ENCODE assay signal across 19 cellular contexts in the genomic region with DNA sequence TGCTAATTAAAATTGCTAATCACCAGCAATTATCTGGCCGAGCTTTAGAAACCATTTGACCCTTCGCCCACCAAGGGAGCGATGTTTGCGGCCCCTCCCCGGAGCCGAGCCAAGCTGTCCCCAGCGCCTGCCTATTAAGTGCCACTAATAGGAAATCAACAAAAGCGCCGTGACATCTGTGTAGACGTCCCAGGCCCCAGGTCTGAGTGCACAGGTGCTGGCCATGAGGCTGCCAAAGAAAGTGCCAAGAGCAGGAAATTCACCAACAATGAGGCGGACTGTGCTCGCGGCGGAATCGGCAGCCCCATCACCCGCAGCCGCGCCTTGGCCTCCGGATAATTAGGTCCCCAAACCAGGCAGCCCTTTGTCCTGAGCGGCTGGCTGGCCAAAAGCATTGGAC. TPM values are rescaled to one million over a fixed set of nuclear protein-coding genes. Genes with fewer than 3 reads are reported as not detected.
A peak's percentile ranks its signal among the peaks of the same experiment; 100 is the strongest.
DNase-seq lines count a peak whose midpoint lies in the region; TF ChIP-seq lines count a peak whose summit lies in the region.
"Had no signal": no experiment of that assay in that cellular context is flagged by ENCODE, and none has a peak within 500 bp of the region (broad histone marks: within the 10 kb centered on the region; RNA-seq: fewer than 3 reads in every experiment).

No MANE protein-coding gene starts in this region.

- no peak overlapping the region for H3K18ac ChIP-seq in neuronal stem cell (ENCODE audit: low read length)

- no TSS peak for BruUV-seq in OCI-LY7 (replicated peaks; lab: Mats Ljungman, UMichigan)

- WGBS in neuronal stem cell (ENCODE audit: extremely low coverage in 2 of 2, insufficient read length in 2 of 2, insufficient replicate concordance in 1 of 2), 2 donors: no CpG with 5 or more reads among the region's 20 CpGs

- H3K14ac ChIP-seq in neuronal stem cell (ENCODE audit: low read length): no peak overlapping the region

- H3K4me3 ChIP-seq in H7 (ENCODE audit: insufficient read depth, low read depth, low read length): no peak overlapping the region
- H3K4me3 ChIP-seq in neuronal stem cell (ENCODE audit: low read length in 2 of 2): no peak overlapping the region
- no peak overlapping the region for H3K4me3 ChIP-seq in OCI-LY7 (ENCODE audit: low read depth, low read length, poor library complexity, severe bottlenecking)
- H3K4me3 ChIP-seq: HAP-1, K562 had no signal

- H3K23ac ChIP-seq in neuronal stem cell (ENCODE audit: low read depth, low read length, poor library complexity): no peak overlapping the region

- peaks cover 0 to 15% of the 10 kb centered on the region in 2 donors for H3K4me1 ChIP-seq in neuronal stem cell (ENCODE audit: control insufficient read depth in 2 of 2, insufficient read depth in 1 of 2, low read depth in 1 of 2, low read length in 2 of 2)
- no peaks in the 10 kb centered on the region for H3K4me1 ChIP-seq in OCI-LY7 (ENCODE audit: insufficient read depth, low read length, poor library complexity, severe bottlenecking)
- H3K4me1 ChIP-seq: HAP-1 had no signal

- POLR2A ChIA-PET in OCI-LY7 (lab: Charles Lee): interaction anchor here (0.7 kb wide), 1 partner anchor 92 kb away, joined by 3 read pairs; no protein-coding TSS in a partner anchor

- DNase-seq in H7 (peak; percentile 66), NCI-H748 (lab: John Stamatoyannopoulos, UW; ENCODE audit: unreplicated experiment) (peak; percentile 84), glutamatergic neuron (peak; percentile 42), neuronal stem cell (ENCODE audit: low spot score) (peak; percentile 77), AG20443 (ENCODE audit: low spot score) (no peak), DMS 273 (lab: John Stamatoyannopoulos, UW; ENCODE audit: unreplicated experiment) (no peak), OCI-LY7 (ENCODE audit: low spot score) (no peak)
- DNase-seq: C1 segment of cervical spinal cord; CD8-positive, alpha-beta memory T cell; NCI-H1105; NCI-H187 treated with DMSO at 0.1 percent for 48 hours; NCI-H2227 treated with DMSO at 0.1 percent for 48 hours; NCI-H510A treated with DMSO at 0.1 percent for 48 hours; NK-92 treated with Interleukin-12 subunit alpha and Interleukin-12 subunit beta, amount 100 ng/mL, for 24 hours; SHP77 treated with DMSO at 0.1 percent for 48 hours; SK-N-SH had no signal

- H3K27ac Mint-ChIP-seq in glutamatergic neuron (ENCODE audit: unreplicated experiment): no peak overlapping the region
- H3K27ac Mint-ChIP-seq: CD8-positive, alpha-beta memory T cell had no signal

- H3K27me3 ChIP-seq in H7 (ENCODE audit: control insufficient read depth, insufficient read depth, low read length): no peaks in the 10 kb centered on the region
- H3K27me3 ChIP-seq in neuronal stem cell (ENCODE audit: control insufficient read depth in 3 of 3, insufficient read depth in 3 of 3, low read depth in 1 of 3, low read length in 3 of 3): peaks cover 0 to 3% (median 0%) of the 10 kb centered on the region in 3 experiments

- peak overlapping the region; percentile 20 for H3K4me3 Mint-ChIP-seq in glutamatergic neuron (ENCODE audit: unreplicated experiment)
- H3K4me3 Mint-ChIP-seq: CD8-positive, alpha-beta memory T cell had no signal

- H2AK5ac ChIP-seq in neuronal stem cell (ENCODE audit: low read depth, low read length): no peak overlapping the region

- H3K4me1 Mint-ChIP-seq in glutamatergic neuron (ENCODE audit: low read depth, unreplicated experiment): peaks cover 5% of the 10 kb centered on the region
- H3K4me1 Mint-ChIP-seq: CD8-positive, alpha-beta memory T cell had no signal

- no peak overlapping the region for H3K4ac ChIP-seq in neuronal stem cell (ENCODE audit: low read length)

- H3K36me3 ChIP-seq in H7 (replicated peaks; ENCODE audit: control insufficient read depth, insufficient read depth, low read length) (no peaks in the 10 kb centered on the region), neuronal stem cell (replicated peaks in 1 of 2; ENCODE audit: control insufficient read depth in 2 of 2, insufficient read depth in 2 of 2, low read length in 2 of 2) (no peaks in the 10 kb centered on the region), OCI-LY7 (ENCODE audit: insufficient read depth, low read length) (no peaks in the 10 kb centered on the region)
- H3K36me3 ChIP-seq: HAP-1 had no signal

- H2BK120ac ChIP-seq in neuronal stem cell (ENCODE audit: low read depth, low read length): no peak overlapping the region

- peak overlapping the region; percentile 78 for H3K27ac ChIP-seq in neuronal stem cell (replicated peaks; ENCODE audit: low read length)
- H3K27ac ChIP-seq in OCI-LY7 (ENCODE audit: low read depth, low read length, poor library complexity, severe bottlenecking): no peak overlapping the region

- H3K9me3 Mint-ChIP-seq in glutamatergic neuron (ENCODE audit: unreplicated experiment): peaks cover 1% of the 10 kb centered on the region

- H2BK12ac ChIP-seq in neuronal stem cell (ENCODE audit: low read length): no peak overlapping the region

- CTCF ChIA-PET in OCI-LY7 (lab: Charles Lee; ENCODE audit: unreplicated experiment): no interaction called here

- no peak overlapping the region for H3K9ac ChIP-seq in neuronal stem cell (ENCODE audit: low read depth, low read length, poor library complexity)
- H3K9ac ChIP-seq: SK-N-SH had no signal

- peak overlapping the region; percentile 32 for H3K4me2 ChIP-seq in neuronal stem cell (ENCODE audit: insufficient read depth, low read length, poor library complexity, severe bottlenecking)
- no peak overlapping the region for H3K4me2 ChIP-seq in OCI-LY7 (ENCODE audit: low read length)
- H3K4me2 ChIP-seq: SK-N-SH had no signal

- H4K8ac ChIP-seq in neuronal stem cell (ENCODE audit: low read depth, low read length): no peak overlapping the region

- H3K36me3 Mint-ChIP-seq in glutamatergic neuron (ENCODE audit: unreplicated experiment): peaks cover 9% of the 10 kb centered on the region

- H4K91ac ChIP-seq in neuronal stem cell (ENCODE audit: low read depth, low read length, poor library complexity): no peak overlapping the region

- TF ChIP-seq CTCF in glutamatergic neuron (IDR thresholded peaks at IDR 0.05; ENCODE audit: partially characterized antibody, unreplicated experiment) (no peak), OCI-LY7 (conservative IDR thresholded peaks at IDR 0.05; ENCODE audit: low read length) (no peak)

- no peaks in the 10 kb centered on the region for H3K9me2 ChIP-seq in OCI-LY7 (ENCODE audit: insufficient read depth, low read length)
- H3K9me2 ChIP-seq: SK-N-SH had no signal

- no peaks in the 10 kb centered on the region for H3K79me2 ChIP-seq in OCI-LY7 (ENCODE audit: insufficient read depth, low read depth, low read length)

- H3K27me3 Mint-ChIP-seq in glutamatergic neuron (ENCODE audit: unreplicated experiment): peaks cover 5% of the 10 kb centered on the region

- H2AFZ ChIP-seq in neuronal stem cell (ENCODE audit: low read length): no peak overlapping the region
- H2AFZ ChIP-seq in OCI-LY7 (ENCODE audit: low read length): no peak overlapping the region

- H4K20me1 ChIP-seq in OCI-LY7 (ENCODE audit: insufficient read depth, low read length): no peaks in the 10 kb centered on the region

- no peak overlapping the region for H2BK5ac ChIP-seq in neuronal stem cell (ENCODE audit: low read length)

- intact Hi-C loops in OCI-LY7 (cut with micrococcal nuclease; ENCODE audit: unreplicated experiment): no loop called here

- H2BK15ac ChIP-seq in neuronal stem cell (ENCODE audit: low read length): no peak overlapping the region

- peaks cover 7 to 23% of the 10 kb centered on the region in 2 donors for H3K9me3 ChIP-seq in neuronal stem cell (replicated peaks in 1 of 2; ENCODE audit: control insufficient read depth in 2 of 2, insufficient read depth in 1 of 2, low read depth in 1 of 2, low read length in 2 of 2)
- H3K9me3 ChIP-seq in OCI-LY7 (ENCODE audit: low read length): no peaks in the 10 kb centered on the region
- H3K9me3 ChIP-seq: HAP-1, SK-N-SH had no signal

- no peaks in the 10 kb centered on the region for H3K79me1 ChIP-seq in neuronal stem cell (ENCODE audit: low read depth, low read length)

RNA-seq across cellular contexts. Expression of a gene that starts 44.5 kb away (rescaled TPM):
- total RNA-seq in H7 (2014; rRNA removed; shearing (Covaris generic)): not detected in 2 replicates
- not detected for total RNA-seq in glutamatergic neuron (ENCODE audit: unreplicated experiment)
- polyA plus RNA-seq in neuronal stem cell (2013, experiment 1 of 2): not detected
- polyA plus RNA-seq in neuronal stem cell (2013, experiment 2 of 2): not detected
- total RNA-seq in OCI-LY7 (2014; rRNA removed; shearing (Covaris generic)): not detected in 2 replicates
- not detected in 2 replicates for total RNA-seq in OCI-LY7 (2022)
- total RNA-seq: CD8-positive, alpha-beta memory T cell; G401; K562 had no signal
- polyA plus RNA-seq: CD8-positive, alpha-beta memory T cell; K562; SK-N-SH had no signal

Comparison
In these comparisons a context has a peak if more than half of its experiments do, and no peak if none do; other contexts are left out.
1. DNase-seq: peak in H7 (single experiment), NCI-H748 (single experiment), glutamatergic neuron (single experiment) and neuronal stem cell (single experiment); none in AG20443 (single experiment), DMS 273 (single experiment) and OCI-LY7 (single experiment).